Comparison of ENCODE assay signal across 8 cellular contexts in the genomic region with DNA sequence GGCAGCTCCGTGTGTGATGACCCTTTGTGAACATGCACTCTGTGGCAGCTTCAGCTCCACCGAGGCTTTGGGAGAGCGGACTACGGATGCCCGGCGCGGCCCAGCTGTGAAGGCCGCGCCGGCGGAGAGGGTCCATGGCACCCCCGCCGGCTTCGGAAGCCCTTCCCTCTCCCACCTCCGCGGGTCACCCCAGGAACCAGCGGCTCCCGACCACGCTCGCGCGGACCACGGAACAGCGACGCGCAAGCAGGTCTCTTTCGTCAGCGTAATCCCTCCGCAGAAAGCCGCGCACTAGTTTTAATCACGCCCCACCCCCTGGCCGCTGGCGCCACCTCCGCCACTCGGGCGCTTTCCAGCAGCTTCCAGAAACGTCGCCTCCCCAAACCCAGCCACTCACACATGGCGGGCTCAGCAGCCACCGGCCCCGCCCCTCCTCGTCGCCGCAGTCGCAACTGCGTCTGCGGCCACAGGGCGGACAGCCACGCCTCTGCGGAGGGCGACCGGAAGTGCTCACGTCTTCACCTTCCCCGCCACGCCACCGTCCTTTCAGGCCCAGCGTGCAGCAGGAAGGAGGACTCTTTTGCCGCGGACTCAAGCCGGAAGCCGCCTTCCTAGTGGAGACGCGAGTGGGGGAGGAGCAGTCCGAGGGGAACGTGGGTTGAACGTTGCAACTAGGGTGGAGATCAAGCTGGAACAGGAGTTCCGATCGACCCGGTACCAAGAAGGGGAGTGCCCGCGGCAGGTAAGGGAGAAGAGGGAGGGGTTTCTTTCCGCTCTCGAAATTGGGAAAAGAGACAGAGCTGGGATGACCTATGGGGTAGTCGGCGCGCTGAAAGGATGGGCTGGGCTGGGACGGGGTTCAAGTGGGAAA. TPM values are rescaled to one million over a fixed set of nuclear protein-coding genes. Genes with fewer than 3 reads are reported as not detected.
DNase-seq lines count a peak whose midpoint lies in the region; ATAC-seq and TF ChIP-seq lines count a peak whose summit lies in the region.

Gene USPL1 (plus strand): TSS at position 606 of the 871 bp plus-strand sequence. CDS start 3,221 bp downstream, outside the sequence.

- no peak within 1 kb of the TSS for H4K8ac ChIP-seq in H9 (replicated peaks; ENCODE audit: insufficient read length, low read depth, low read length)

- no peak within 1 kb of the TSS for H3K4me3 Mint-ChIP-seq in H9
- no peak within 1 kb of the TSS for H3K4me3 Mint-ChIP-seq in neural progenitor cell

- H2BK20ac ChIP-seq in H9 (ENCODE audit: low read depth, low read length, poor library complexity, severe bottlenecking): no peak within 1 kb of the TSS

- H3K27me3 ChIP-seq in H9 (ENCODE audit: insufficient read depth, low read length) (no peaks in the 10 kb centered on the region), MG63 (no peaks in the 10 kb centered on the region), foreskin keratinocyte (no peaks in the 10 kb centered on the region), neural progenitor cell (no peaks in the 10 kb centered on the region), subcutaneous abdominal adipose tissue (ENCODE audit: control insufficient read depth in 5 of 5, insufficient read depth in 4 of 5, low read length in 5 of 5) (no peaks in the 10 kb centered on the region)

- peak within 1 kb of the TSS; percentile 95 for H3K27ac ChIP-seq in H9 (ENCODE audit: insufficient read length, low read depth, low read length)
- H3K27ac ChIP-seq in foreskin keratinocyte: peak within 1 kb of the TSS; percentile 88
- peak within 1 kb of the TSS; percentile 99 for H3K27ac ChIP-seq in neural progenitor cell
- H3K27ac ChIP-seq in subcutaneous abdominal adipose tissue (ENCODE audit: low read depth, low read length): peak within 1 kb of the TSS; percentile 100

- H3K4me1 ChIP-seq in H9 (ENCODE audit: insufficient read depth, low read length) (no peaks in the 10 kb centered on the region), foreskin keratinocyte (peaks cover 9% of the 10 kb centered on the region), neural progenitor cell (peaks cover 29% of the 10 kb centered on the region), subcutaneous abdominal adipose tissue (ENCODE audit: control insufficient read depth in 5 of 5, insufficient read depth in 5 of 5, low read length in 5 of 5) (peaks cover 3 to 44% (median 38%) of the 10 kb centered on the region in 5 donors)

- in situ Hi-C loops in G401 (cut with HindIII; ENCODE audit: low sequenced_read_pairs): no loop called here

- H3K23me2 ChIP-seq in H9 (ENCODE audit: insufficient read length, low read depth, low read length, poor library complexity, severe bottlenecking): peaks cover 13% of the 10 kb centered on the region

- H3K9me3 ChIP-seq in H9 (ENCODE audit: control insufficient read depth, low read depth, low read length) (no peaks in the 10 kb centered on the region), MG63 (no peaks in the 10 kb centered on the region), neural progenitor cell (ENCODE audit: low read depth) (no peaks in the 10 kb centered on the region), subcutaneous abdominal adipose tissue (ENCODE audit: control insufficient read depth in 5 of 5, low read length in 5 of 5) (no peaks in the 10 kb centered on the region)

- H2AFZ ChIP-seq in H9 (ENCODE audit: low read length): no peak within 1 kb of the TSS
- H2AFZ ChIP-seq in neural progenitor cell (replicated peaks): peak within 1 kb of the TSS; percentile 69

- peak within 1 kb of the TSS; percentile 44 for H3K23ac ChIP-seq in H9 (ENCODE audit: insufficient read length, low read depth, low read length)

- H2AK5ac ChIP-seq in H9 (ENCODE audit: insufficient read length, low read length): no peak within 1 kb of the TSS

- peak within 1 kb of the TSS; percentile 53 for H3T11ph ChIP-seq in H9 (ENCODE audit: low read length)

- H3K79me1 ChIP-seq in H9 (ENCODE audit: insufficient read depth, low read depth, low read length, poor library complexity, severe bottlenecking): no peaks in the 10 kb centered on the region

- H3K4me2 ChIP-seq in H9 (ENCODE audit: insufficient read depth, insufficient read length, low read length): peak within 1 kb of the TSS; percentile 98
- H3K4me2 ChIP-seq in neural progenitor cell: peak within 1 kb of the TSS; percentile 94

- WGBS in H9 (ENCODE audit: extremely low coverage, insufficient read length, low lambda C conversion rate): no CpG with 5 or more reads among the region's 78 CpGs

- H4K91ac ChIP-seq in H9 (ENCODE audit: insufficient read length, low read depth, low read length): no peak within 1 kb of the TSS

- no peaks in the 10 kb centered on the region for H4K20me1 ChIP-seq in H9 (ENCODE audit: control insufficient read depth, insufficient read depth, insufficient read length)
- H4K20me1 ChIP-seq in neural progenitor cell (ENCODE audit: low read depth): peaks cover 32% of the 10 kb centered on the region

- H3K14ac ChIP-seq in H9 (ENCODE audit: insufficient read depth, low read length): peak within 1 kb of the TSS; percentile 82

- H3K9ac ChIP-seq in H9 (ENCODE audit: extremely low read depth, insufficient read length, low read length) (peak within 1 kb of the TSS; percentile 92), neural progenitor cell (peak within 1 kb of the TSS; percentile 73), subcutaneous abdominal adipose tissue (ENCODE audit: low read length in 5 of 5) (peak within 1 kb of the TSS; percentile 93 to 100 (median 99))

- H3K9me3 Mint-ChIP-seq in H9 (no peaks in the 10 kb centered on the region), neural progenitor cell (no peaks in the 10 kb centered on the region)

- H2BK15ac ChIP-seq in H9 (ENCODE audit: low read depth, low read length): no peak within 1 kb of the TSS

- H3K27me3 Mint-ChIP-seq in H9 (ENCODE audit: low read depth): no peaks in the 10 kb centered on the region
- H3K27me3 Mint-ChIP-seq in neural progenitor cell (ENCODE audit: insufficient read depth, low read depth): no peaks in the 10 kb centered on the region

- H3F3A ChIP-seq in neural progenitor cell (ENCODE audit: low read depth): peaks cover 14% of the 10 kb centered on the region

- H3K36me3 ChIP-seq in MG63: peaks cover 18% of the 10 kb centered on the region
- H3K36me3 ChIP-seq in neural progenitor cell: peaks cover 10% of the 10 kb centered on the region
- peaks cover 0 to 12% (median 0%) of the 10 kb centered on the region in 5 donors for H3K36me3 ChIP-seq in subcutaneous abdominal adipose tissue (ENCODE audit: control insufficient read depth in 5 of 5, insufficient read depth in 5 of 5, low read length in 5 of 5)

- H3K36me3 Mint-ChIP-seq in H9 (ENCODE audit: insufficient read depth in 1 of 3, low read depth in 3 of 3) (peaks cover 2 to 13% (median 6%) of the 10 kb centered on the region in 3 experiments; a peak in 5 of 7 replicates), neural progenitor cell (peaks cover 2% of the 10 kb centered on the region)

- no peak within 1 kb of the TSS for H3K56ac ChIP-seq in H9 (ENCODE audit: insufficient read length, low read depth, low read length)

- H3K4me1 Mint-ChIP-seq in H9: peaks cover 17% of the 10 kb centered on the region in 2 experiments
- peaks cover 26% of the 10 kb centered on the region for H3K4me1 Mint-ChIP-seq in neural progenitor cell

- H3K18ac ChIP-seq in H9 (ENCODE audit: insufficient read length, low read depth, low read length): peak within 1 kb of the TSS; percentile 90

- peaks cover 27% of the 10 kb centered on the region for H3K79me2 ChIP-seq in H9 (ENCODE audit: insufficient read depth, low read length)
- H3K79me2 ChIP-seq in neural progenitor cell (ENCODE audit: low read depth): peaks cover 88% of the 10 kb centered on the region

- peak; percentile 94 for ATAC-seq in foreskin keratinocyte

- DNase-seq in G401 (ENCODE audit: low spot score): peak; percentile 97
- DNase-seq in H9: peak; percentile 98
- DNase-seq in MG63: peak; percentile 98
- DNase-seq in SHP77 treated with DMSO at 0.1 percent for 48 hours (lab: John Stamatoyannopoulos, UW): peak; percentile 93
- peak; percentile 97 for DNase-seq in activated gamma-delta T cell (lab: John Stamatoyannopoulos, UW)
- peak; percentile 94 to 97 for DNase-seq in foreskin keratinocyte
- DNase-seq in neural progenitor cell (ENCODE audit: low spot score): peak; percentile 99

- peak within 1 kb of the TSS; percentile 80 for H4K5ac ChIP-seq in H9 (ENCODE audit: insufficient read length, low read depth, low read length)

- H3K4me3 ChIP-seq in MG63: peak within 1 kb of the TSS; percentile 93
- peak within 1 kb of the TSS; percentile 72 for H3K4me3 ChIP-seq in neural progenitor cell
- H3K4me3 ChIP-seq in subcutaneous abdominal adipose tissue (ENCODE audit: low read depth in 1 of 5, low read length in 5 of 5): peak within 1 kb of the TSS; percentile 80 to 98 (median 96)

- H3K4ac ChIP-seq in H9 (ENCODE audit: low read depth, low read length): no peak within 1 kb of the TSS; the same call in 1 of the 2 replicates

- H3K27ac Mint-ChIP-seq in H9 (no peak within 1 kb of the TSS), neural progenitor cell (no peak within 1 kb of the TSS)

- no peak; the same call in 2 of the 3 replicates for TF ChIP-seq CTCF in H9 (conservative IDR thresholded peaks at IDR 0.05)
- peak; percentile 45 for TF ChIP-seq CTCF in foreskin keratinocyte (conservative IDR thresholded peaks at IDR 0.05)
- TF ChIP-seq CTCF in neural progenitor cell (IDR thresholded peaks at IDR 0.05): peak; percentile 36

- H2BK120ac ChIP-seq in H9 (ENCODE audit: low read depth, low read length, poor library complexity, severe bottlenecking): no peak within 1 kb of the TSS

- peak within 1 kb of the TSS; percentile 88 for H2BK5ac ChIP-seq in H9 (ENCODE audit: insufficient read length, low read length)

- no peak within 1 kb of the TSS for H2BK12ac ChIP-seq in H9 (ENCODE audit: insufficient read length, low read depth, low read length)

RNA-seq across cellular contexts. Expression of gene USPL1, which starts in this region (rescaled TPM):
- total RNA-seq in G401 (2014; rRNA removed; shearing (Covaris generic)): 17.5 and 29.2 TPM in 2 replicates
- total RNA-seq in H9 (2021) (17.6 and 17.9 TPM in 2 replicates), foreskin keratinocyte (11.8 and 12.4 TPM in 2 replicates), neural progenitor cell (ENCODE audit: low replicate concordance) (36.2 and 42.5 TPM in 2 replicates)
- 20.3 and 23.4 TPM in 2 replicates for total RNA-seq in MG63 (2014; rRNA removed; shearing (Covaris generic); ENCODE audit: low replicate concordance)
- 3.6 and 4.8 TPM in 2 replicates for polyA plus RNA-seq in foreskin keratinocyte

Comparison
In these comparisons a context has a peak if more than half of its experiments do, and no peak if none do; other contexts are left out.
1. Peak in every context shown above with its lines: DNase-seq, ATAC-seq, H3K4me3 ChIP-seq and H3K27ac ChIP-seq.